12 cellular contexts compared by ENCODE assay signal in genomic region chr5:42483472-42484154, GRCh38.
A peak's percentile ranks its signal among the peaks of the same experiment; 100 is the strongest.
DNase-seq lines count a peak whose midpoint lies in the region; ATAC-seq and TF ChIP-seq lines count a peak whose summit lies in the region.
"Had no signal": no experiment of that assay in that cellular context is flagged by ENCODE, and none has a peak within 500 bp of the region (broad histone marks: within the 10 kb centered on the region; RNA-seq: fewer than 3 reads in every experiment).

No MANE protein-coding gene starts in this region.

- H3K27ac ChIP-seq in upper lobe of left lung: no peak overlapping the region
- H3K27ac ChIP-seq: lower lobe of right lung had no signal

- intact Hi-C loops in sciatic nerve (cut with DNase I): no loop called here

- H3K9me3 ChIP-seq in upper lobe of left lung: no peaks in the 10 kb centered on the region
- H3K9me3 ChIP-seq: lower lobe of right lung, MG63 had no signal

- no peaks in the 10 kb centered on the region for H3K27me3 ChIP-seq in upper lobe of left lung
- H3K27me3 ChIP-seq: MG63 had no signal

- TF ChIP-seq EP300 in upper lobe of left lung (IDR thresholded peaks at IDR 0.05): no peak

- no peak overlapping the region for H3K4me3 ChIP-seq in retinal pigment epithelial cell (ENCODE audit: low read length)
- no peak overlapping the region for H3K4me3 ChIP-seq in upper lobe of left lung
- H3K4me3 ChIP-seq: lower lobe of right lung, MG63 had no signal

- no peak for TF ChIP-seq POLR2A in upper lobe of left lung (IDR thresholded peaks at IDR 0.05)

- TF ChIP-seq CTCF in retinal pigment epithelial cell (conservative IDR thresholded peaks at IDR 0.05; ENCODE audit: low read depth, low read length) (no peak), upper lobe of left lung (IDR thresholded peaks at IDR 0.05) (no peak)

- H3K36me3 ChIP-seq in upper lobe of left lung: no peaks in the 10 kb centered on the region
- H3K36me3 ChIP-seq: lower lobe of right lung, MG63 had no signal

- H3K4me1 ChIP-seq in upper lobe of left lung: no peaks in the 10 kb centered on the region
- H3K4me1 ChIP-seq: lower lobe of right lung had no signal

- ATAC-seq in GM19043 (IDR thresholded peaks at IDR 0.05; ENCODE audit: low read depth, unreplicated experiment): peak; percentile 93
- ATAC-seq in GM21825 (IDR thresholded peaks at IDR 0.05; ENCODE audit: unreplicated experiment): peak; percentile 79
- peak; percentile 95 for ATAC-seq in HG03457 (IDR thresholded peaks at IDR 0.05; ENCODE audit: unreplicated experiment)
- no peak for ATAC-seq in upper lobe of left lung (ENCODE audit: low FRiP score in 2 of 2)
- ATAC-seq in sciatic nerve: no peak
- ATAC-seq: lower lobe of right lung had no signal

- DNase-seq in retinal pigment epithelial cell (ENCODE audit: low read depth): peak; percentile 30
- DNase-seq in NCI-H1105 treated with DMSO at 0.1 percent for 48 hours (lab: John Stamatoyannopoulos, UW): no peak
- DNase-seq in upper lobe of left lung: no peak
- DNase-seq in sciatic nerve (ENCODE audit: low spot score): no peak
- DNase-seq: glutamatergic neuron; lower lobe of right lung; MG63; NCI-H526 treated with DMSO at 0.1 percent for 48 hours; stimulated activated CD4-positive, alpha-beta T cell treated with anti-CD3 and anti-CD28 coated beads, Interleukin-4, amount 100 ng/mL, for 24 hours had no signal

- 69 to 74% methylated on average over 5 of the region's 5 CpGs for WGBS in upper lobe of left lung, 2 donors

Comparison
In these comparisons a context has a peak if more than half of its experiments do, and no peak if none do; other contexts are left out.
1. ATAC-seq: peak in GM19043 (single experiment), GM21825 (single experiment) and HG03457 (single experiment); none in upper lobe of left lung (0 of 2) and sciatic nerve (single experiment).